1 cellular context compared by ENCODE assay signal in the genomic region with DNA sequence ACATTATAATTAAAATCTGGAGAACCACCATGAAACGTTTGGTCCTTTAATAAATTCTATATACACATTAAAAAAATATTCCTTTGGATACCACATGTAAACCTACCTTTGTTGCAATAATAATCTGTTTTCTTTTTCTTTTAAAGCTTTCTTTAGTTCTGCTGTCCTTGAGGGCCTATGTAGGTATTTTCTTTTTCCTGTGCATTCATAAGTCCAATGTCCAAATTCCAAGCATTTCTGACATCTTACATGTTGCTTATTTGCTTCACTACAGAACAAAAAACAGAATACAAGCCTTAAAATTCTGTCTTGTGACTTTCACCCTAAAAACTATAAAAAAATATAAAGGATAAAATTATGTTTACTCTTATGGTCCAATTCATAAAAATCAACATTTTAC.
TF ChIP-seq lines count a peak whose summit lies in the region.

No MANE protein-coding gene starts in this region.

TF ChIP-seq in HepG2, 621 proteins besides CTCF, POLR2A, EP300 and RAD21 (continued from another document and continues in another):
- TF ChIP-seq ARID5B (CRISPR knock-in tag; IDR thresholded peaks at IDR 0.05) (peak; percentile 90), FOXK1 (CRISPR knock-in tag; IDR thresholded peaks at IDR 0.05; ENCODE audit: borderline replicate concordance, low read depth) (no peak), RFX1 (IDR thresholded peaks at IDR 0.05) (no peak), PAXIP1 (CRISPR knock-in tag; conservative IDR thresholded peaks at IDR 0.05) (peak; percentile 62; the same call in 1 of the 2 replicates), CEBPG (CRISPR knock-in tag; IDR thresholded peaks at IDR 0.05) (0 out of 2 replicates have a peak, but pooled peaks have one; percentile 33), ZNF282 (IDR thresholded peaks at IDR 0.05; ENCODE audit: partially characterized antibody) (no peak), DNMT1 (CRISPR knock-in tag; IDR thresholded peaks at IDR 0.05) (no peak), HHEX (CRISPR knock-in tag; IDR thresholded peaks at IDR 0.05) (no peak), FOXO1 (CRISPR knock-in tag; IDR thresholded peaks at IDR 0.05) (no peak; the same call in 1 of the 2 replicates), SNAPC5 (CRISPR knock-in tag; IDR thresholded peaks at IDR 0.05; ENCODE audit: borderline replicate concordance) (no peak), SMYD3 (CRISPR knock-in tag; IDR thresholded peaks at IDR 0.05) (no peak), RARA (CRISPR knock-in tag; IDR thresholded peaks at IDR 0.05) (peak; percentile 30; the same call in 1 of the 2 replicates), HNRNPLL (IDR thresholded peaks at IDR 0.05; ENCODE audit: low read depth, low read length, poor library complexity, severe bottlenecking) (no peak), ZNF280D (CRISPR knock-in tag; IDR thresholded peaks at IDR 0.05) (peak; percentile 28; the same call in 1 of the 2 replicates), AHR (CRISPR knock-in tag; IDR thresholded peaks at IDR 0.05) (no peak), TAF1 (CRISPR knock-in tag; IDR thresholded peaks at IDR 0.05) (no peak), ZNF713 (CRISPR knock-in tag; IDR thresholded peaks at IDR 0.05) (no peak), FOXP1 (IDR thresholded peaks at IDR 0.05) (no peak), FOXP1 (CRISPR knock-in tag; IDR thresholded peaks at IDR 0.05) (peak; percentile 32; the same call in 1 of the 2 replicates), NR0B2 (CRISPR knock-in tag; IDR thresholded peaks at IDR 0.05) (no peak), STAG1 (CRISPR knock-in tag; IDR thresholded peaks at IDR 0.05) (no peak), SRY (CRISPR knock-in tag; IDR thresholded peaks at IDR 0.05) (no peak), MLXIP (CRISPR knock-in tag; IDR thresholded peaks at IDR 0.05; ENCODE audit: borderline replicate concordance) (no peak), ZEB1 (IDR thresholded peaks at IDR 0.05; ENCODE audit: insufficient replicate concordance, low read depth) (no peak), HNRNPL (IDR thresholded peaks at IDR 0.05; ENCODE audit: low read depth, low read length) (no peak), ZBTB49 (CRISPR knock-in tag; IDR thresholded peaks at IDR 0.05; ENCODE audit: borderline replicate concordance) (no peak), EED (CRISPR knock-in tag; IDR thresholded peaks at IDR 0.05) (no peak), MXI1 (IDR thresholded peaks at IDR 0.05; ENCODE audit: borderline replicate concordance, low read depth, low read length) (no peak), ELF3 (CRISPR knock-in tag; IDR thresholded peaks at IDR 0.05) (peak; percentile 31; the same call in 1 of the 2 replicates), SRF (IDR thresholded peaks at IDR 0.05; ENCODE audit: low read depth, low read length) (no peak), SP140L (CRISPR knock-in tag; IDR thresholded peaks at IDR 0.05; ENCODE audit: borderline replicate concordance) (no peak), ZNF704 (CRISPR knock-in tag; IDR thresholded peaks at IDR 0.05; ENCODE audit: borderline replicate concordance) (no peak), MYNN (CRISPR knock-in tag; IDR thresholded peaks at IDR 0.05; ENCODE audit: low read depth) (no peak), ZKSCAN8 (CRISPR knock-in tag; IDR thresholded peaks at IDR 0.05; ENCODE audit: borderline replicate concordance) (peak; percentile 62; the same call in 1 of the 2 replicates), CBX5 (CRISPR knock-in tag; IDR thresholded peaks at IDR 0.05; ENCODE audit: borderline replicate concordance) (no peak), DNMT3B (CRISPR knock-in tag; conservative IDR thresholded peaks at IDR 0.05) (no peak)
- TF ChIP-seq, protein P1, sequence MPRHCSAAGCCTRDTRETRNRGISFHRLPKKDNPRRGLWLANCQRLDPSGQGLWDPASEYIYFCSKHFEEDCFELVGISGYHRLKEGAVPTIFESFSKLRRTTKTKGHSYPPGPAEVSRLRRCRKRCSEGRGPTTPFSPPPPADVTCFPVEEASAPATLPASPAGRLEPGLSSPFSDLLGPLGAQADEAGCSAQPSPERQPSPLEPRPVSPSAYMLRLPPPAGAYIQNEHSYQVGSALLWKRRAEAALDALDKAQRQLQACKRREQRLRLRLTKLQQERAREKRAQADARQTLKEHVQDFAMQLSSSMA (CRISPR knock-in tag; IDR thresholded peaks at IDR 0.05): no peak
- TF ChIP-seq, protein P2, sequence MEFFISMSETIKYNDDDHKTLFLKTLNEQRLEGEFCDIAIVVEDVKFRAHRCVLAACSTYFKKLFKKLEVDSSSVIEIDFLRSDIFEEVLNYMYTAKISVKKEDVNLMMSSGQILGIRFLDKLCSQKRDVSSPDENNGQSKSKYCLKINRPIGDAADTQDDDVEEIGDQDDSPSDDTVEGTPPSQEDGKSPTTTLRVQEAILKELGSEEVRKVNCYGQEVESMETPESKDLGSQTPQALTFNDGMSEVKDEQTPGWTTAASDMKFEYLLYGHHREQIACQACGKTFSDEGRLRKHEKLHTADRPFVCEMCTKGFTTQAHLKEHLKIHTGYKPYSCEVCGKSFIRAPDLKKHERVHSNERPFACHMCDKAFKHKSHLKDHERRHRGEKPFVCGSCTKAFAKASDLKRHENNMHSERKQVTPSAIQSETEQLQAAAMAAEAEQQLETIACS (CRISPR knock-in tag; IDR thresholded peaks at IDR 0.05): no peak
